8 cellular contexts compared by ENCODE assay signal in genomic region chr1:153568367-153569099, GRCh38. TPM values are rescaled to one million over a fixed set of nuclear protein-coding genes. Genes with fewer than 3 reads are reported as not detected.
A peak's percentile ranks its signal among the peaks of the same experiment; 100 is the strongest.
DNase-seq lines count a peak whose midpoint lies in the region; ATAC-seq, FAIRE-seq and TF ChIP-seq lines count a peak whose summit lies in the region.

No MANE protein-coding gene starts in this region.

- H3K79me2 ChIP-seq in trophoblast cell (ENCODE audit: control insufficient read depth, insufficient read depth, low read length, poor library complexity): peaks cover 16% of the 10 kb centered on the region

- H3K14ac ChIP-seq in trophoblast cell (ENCODE audit: low read length): peak overlapping the region; percentile 82

- H3K36me3 ChIP-seq in trophoblast cell (ENCODE audit: control insufficient read depth in 1 of 2, insufficient read depth in 2 of 2, low read length in 2 of 2) (no peaks in the 10 kb centered on the region), transverse colon (no peaks in the 10 kb centered on the region)

- H3K9ac ChIP-seq in trophoblast cell (ENCODE audit: low read length): no peak overlapping the region

- H3K27me3 ChIP-seq in trophoblast cell (ENCODE audit: insufficient read depth, low read length) (no peaks in the 10 kb centered on the region), transverse colon (no peaks in the 10 kb centered on the region)

- intact Hi-C loops in cardiac septum (cut with DNase I) (loop anchor here (1.0 to 5.0 kb wide), 4 partner anchors 35 to 216 kb away; partner anchors contain the start of gene S100A14), transverse colon (cut with DNase I; ENCODE audit: low total_unique reads) (loop anchor here (1.0 to 5.0 kb wide), 2 partner anchors 35 to 56 kb away; no protein-coding TSS in a partner anchor)

- WGBS in trophoblast cell (ENCODE audit: extremely low coverage, insufficient coverage, insufficient read length): no CpG with 5 or more reads among the region's 25 CpGs
- 8% methylated on average over 25 of the region's 25 CpGs; no CpG with 5 or more reads in 1 of the 2 donors for WGBS in transverse colon (ENCODE audit: low coverage in 1 of 2), 2 donors

- peaks cover 10% of the 10 kb centered on the region for H3K27me3 Mint-ChIP-seq in activated naive CD8-positive, alpha-beta T cell treated with anti-CD3 and anti-CD28 coated beads, Interleukin-2, amount 50 U/mL, for 24 hours

- ATAC-seq in activated naive CD8-positive, alpha-beta T cell treated with anti-CD3 and anti-CD28 coated beads, Interleukin-2, amount 50 U/mL, for 24 hours: peak; percentile 9

- peak overlapping the region; percentile 100 for H4K91ac ChIP-seq in trophoblast cell (ENCODE audit: low read depth, low read length)

- peak overlapping the region; percentile 93 for H2BK120ac ChIP-seq in trophoblast cell (ENCODE audit: insufficient read depth, low read length, poor library complexity)

- DNase-seq in GDM1 (lab: John Stamatoyannopoulos, UW) (peak; percentile 65), NCI-H1417 (lab: John Stamatoyannopoulos, UW) (peak; percentile 82 to 99 (median 92)), SW480 (ENCODE audit: low spot score) (peak; percentile 94), cardiac septum (ENCODE audit: low spot score) (peak; percentile 96), trophoblast cell (peak; percentile 98 to 99), transverse colon (peak; percentile 92), H54 (ENCODE audit: insufficient read length, low spot score) (no peak)
- DNase-seq in activated naive CD8-positive, alpha-beta T cell treated with anti-CD3 and anti-CD28 coated beads, Interleukin-2, amount 50 U/mL, for 24 hours: peak; percentile 88

- peaks cover 56% of the 10 kb centered on the region for H3K79me1 ChIP-seq in trophoblast cell (ENCODE audit: low read length)

- H2BK12ac ChIP-seq in trophoblast cell (ENCODE audit: low read length): peak overlapping the region; percentile 53

- no peaks in the 10 kb centered on the region for H3K36me3 Mint-ChIP-seq in activated naive CD8-positive, alpha-beta T cell treated with anti-CD3 and anti-CD28 coated beads, Interleukin-2, amount 50 U/mL, for 24 hours (ENCODE audit: low read depth)

- peak overlapping the region; percentile 26 for H4K12ac ChIP-seq in trophoblast cell (ENCODE audit: low read depth, low read length)

- peaks cover 66% of the 10 kb centered on the region for H3K4me1 Mint-ChIP-seq in activated naive CD8-positive, alpha-beta T cell treated with anti-CD3 and anti-CD28 coated beads, Interleukin-2, amount 50 U/mL, for 24 hours

- peak overlapping the region; percentile 90 for H3K27ac Mint-ChIP-seq in activated naive CD8-positive, alpha-beta T cell treated with anti-CD3 and anti-CD28 coated beads, Interleukin-2, amount 50 U/mL, for 24 hours

- peak; percentile 99 to 100 (median 99) for TF ChIP-seq CTCF in transverse colon (IDR thresholded peaks at IDR 0.05)

- H3K4me1 ChIP-seq in trophoblast cell (ENCODE audit: control insufficient read depth in 1 of 2, insufficient read depth in 2 of 2, low read length in 2 of 2) (peaks cover 37 to 48% of the 10 kb centered on the region in 2 experiments), transverse colon (peaks cover 34 to 58% (median 40%) of the 10 kb centered on the region in 4 donors)

- peak overlapping the region; percentile 30 for H2AFZ ChIP-seq in trophoblast cell (ENCODE audit: insufficient read depth, low read length, poor library complexity)

- no peak overlapping the region for H3K23ac ChIP-seq in trophoblast cell (ENCODE audit: low read length)

- FAIRE-seq in H54 (lab: Jason Lieb, UNC): no peak

- H2BK5ac ChIP-seq in trophoblast cell (ENCODE audit: low read depth, low read length, poor library complexity): peak overlapping the region; percentile 99

- H3K9me3 Mint-ChIP-seq in activated naive CD8-positive, alpha-beta T cell treated with anti-CD3 and anti-CD28 coated beads, Interleukin-2, amount 50 U/mL, for 24 hours: no peaks in the 10 kb centered on the region

- H3K27ac ChIP-seq in trophoblast cell (ENCODE audit: low read depth, low read length): peak overlapping the region; percentile 100
- H3K27ac ChIP-seq in transverse colon: peak overlapping the region; percentile 93 to 97 (median 94)

- H3K18ac ChIP-seq in trophoblast cell (ENCODE audit: low read length): peak overlapping the region; percentile 85

- H4K8ac ChIP-seq in trophoblast cell (ENCODE audit: low read depth, low read length): peak overlapping the region; percentile 80

- H3K9me3 ChIP-seq in trophoblast cell (ENCODE audit: insufficient read depth, low read depth, low read length): no peaks in the 10 kb centered on the region
- H3K9me3 ChIP-seq in transverse colon: no peaks in the 10 kb centered on the region

- in situ Hi-C loops in transverse colon (cut with MboI; ENCODE audit: low pct_ligation_motif_present in 1 of 4, low pct_unique_long_range_greater_than_20kb in 1 of 4, low sequenced_read_pairs in 3 of 4): loop anchor here in 2 of 4 donors (5.0 kb wide), 1 partner anchor 56 kb away; no protein-coding TSS in a partner anchor

- no peak overlapping the region for H3K4me3 ChIP-seq in trophoblast cell (ENCODE audit: low read depth, low read length)
- peak overlapping the region in 2 of 4 donors; percentile 8 to 34 for H3K4me3 ChIP-seq in transverse colon

- H3K4me2 ChIP-seq in trophoblast cell (ENCODE audit: low read length): peak overlapping the region; percentile 29

- peak; percentile 32 for TF ChIP-seq POLR2A in transverse colon (IDR thresholded peaks at IDR 0.05)
- no peak for TF ChIP-seq POLR2A in H54 (IDR thresholded peaks at IDR 0.05; ENCODE audit: low read depth, low read length)

- peak overlapping the region; percentile 66 for H3K4ac ChIP-seq in trophoblast cell (ENCODE audit: low read depth, low read length)

- peak overlapping the region; percentile 80 for H2AK5ac ChIP-seq in trophoblast cell (ENCODE audit: low read length)

- H3K4me3 Mint-ChIP-seq in activated naive CD8-positive, alpha-beta T cell treated with anti-CD3 and anti-CD28 coated beads, Interleukin-2, amount 50 U/mL, for 24 hours: peak overlapping the region; percentile 37

- TF ChIP-seq EP300 in transverse colon (IDR thresholded peaks at IDR 0.05; ENCODE audit: low read depth): no peak

RNA-seq across cellular contexts. Expression of gene S100A2, which starts 2.9 kb away (rescaled TPM):
- 5.0 TPM for total RNA-seq in cardiac septum
- polyA plus RNA-seq in trophoblast cell (2013): 6.5 and 6.7 TPM in 2 replicates
- total RNA-seq in transverse colon: 1 to 10 TPM in 1 of 4 donors, not detected in 3; 2.2 TPM

RNA-seq across cellular contexts. Expression of gene S100A3, which starts 19.5 kb away (rescaled TPM):
- total RNA-seq in cardiac septum: 1.3 TPM
- polyA plus RNA-seq in trophoblast cell (2013): 29.8 and 31.8 TPM in 2 replicates
- under 1 TPM in 1 of 4 donors, not detected in 3; 0.64 TPM for total RNA-seq in transverse colon

RNA-seq across cellular contexts. Expression of gene S100A4, which starts 22.9 kb away (rescaled TPM):
- total RNA-seq in cardiac septum (107 TPM), transverse colon (100 to 1,000 TPM in 1 of 4 donors, 10 to 100 TPM in 3; 40.8 to 138 (median 78.6) TPM)
- polyA plus RNA-seq in trophoblast cell (2013): 154 and 165 TPM in 2 replicates

RNA-seq across cellular contexts. Expression of gene S100A5, which starts 27.8 kb away (rescaled TPM):
- total RNA-seq in cardiac septum (not detected), transverse colon (not detected)
- 0.37 and 0.40 TPM in 2 replicates for polyA plus RNA-seq in trophoblast cell (2013)

RNA-seq across cellular contexts. Expression of gene S100A6, which starts 32.7 kb away (rescaled TPM):
- total RNA-seq in cardiac septum: 418 TPM
- polyA plus RNA-seq in trophoblast cell (2013): 120 and 129 TPM in 2 replicates
- total RNA-seq in transverse colon: 100 to 1,000 TPM; 219 to 881 (median 433) TPM
